11 cellular contexts compared by ENCODE assay signal in genomic region chr2:110149330-110150220, GRCh38. TPM values are rescaled to one million over a fixed set of nuclear protein-coding genes. Genes with fewer than 3 reads are reported as not detected.
DNase-seq lines count a peak whose midpoint lies in the region; ATAC-seq, FAIRE-seq and TF ChIP-seq lines count a peak whose summit lies in the region.
"Had no signal": no experiment of that assay in that cellular context is flagged by ENCODE, and none has a peak within 500 bp of the region (broad histone marks: within the 10 kb centered on the region; RNA-seq: fewer than 3 reads in every experiment).

No MANE protein-coding gene starts in this region.

- no peaks in the 10 kb centered on the region for H3K9me2 ChIP-seq in PC-9 (ENCODE audit: insufficient read depth)

- POLR2A ChIA-PET in PC-9 (lab: Charles Lee; ENCODE audit: unreplicated experiment) (no interaction called here), endothelial cell of umbilical vein (lab: Charles Lee) (interaction anchor here (0.6 to 1.1 kb wide), 2 partner anchors 33 to 44 kb away, joined by 3 to 5 read pairs; no protein-coding TSS in a partner anchor)

- BruUV-seq in PC-9 (replicated peaks; lab: Mats Ljungman, UMichigan) (TSS peak; percentile 89), endothelial cell of umbilical vein (replicated peaks; lab: Mats Ljungman, UMichigan) (TSS peak; percentile 75)

- H3K9me1 ChIP-seq in endothelial cell of umbilical vein (replicated peaks; ENCODE audit: control insufficient read depth, extremely low read depth, insufficient read depth, low read length), result no peaks in the 10 kb centered on the region

- TF ChIP-seq CTCF in PC-9 (conservative IDR thresholded peaks at IDR 0.05) (no peak), endothelial cell of umbilical vein (IDR thresholded peaks at IDR 0.05; ENCODE audit: extremely low read depth in 1 of 2, insufficient read depth in 1 of 2, low read depth in 1 of 2, low read length in 2 of 2) (no peak), coronary artery (IDR thresholded peaks at IDR 0.05) (no peak)

- no peaks in the 10 kb centered on the region for H3K79me2 ChIP-seq in PC-9 (ENCODE audit: low read depth)
- H3K79me2 ChIP-seq in endothelial cell of umbilical vein (ENCODE audit: control insufficient read depth, insufficient read depth, low read length), result no peaks in the 10 kb centered on the region

- H3F3A ChIP-seq in PC-9 (ENCODE audit: insufficient read depth, low read depth), result peaks cover 22% of the 10 kb centered on the region

- CTCF ChIA-PET in PC-9 (lab: Charles Lee), result interaction anchor here (0.6 kb wide), 1 partner anchor 459 kb away, joined by 12 read pairs; no protein-coding TSS in a partner anchor
- CTCF ChIA-PET in endothelial cell of umbilical vein (lab: Charles Lee), result interaction anchor here (0.7 to 1.7 kb wide), 3 partner anchors 18 to 33 kb away, joined by 3 to 10 read pairs (median 4); partner anchors contain the start of gene MALL

- dilution Hi-C loops in endothelial cell of umbilical vein (cut with MboI; ENCODE audit: extremely low pct_ligation_motif_present, low sequenced_read_pairs), result no loop called here

- H3K27me3 ChIP-seq in PC-9 (ENCODE audit: insufficient read depth, low read depth) (no peaks in the 10 kb centered on the region), endothelial cell of umbilical vein (ENCODE audit: control insufficient read depth in 2 of 2, insufficient read depth in 2 of 2, low read length in 2 of 2) (no peaks in the 10 kb centered on the region)
- H3K27me3 ChIP-seq: ovary had no signal

- H3K9ac ChIP-seq in endothelial cell of umbilical vein (replicated peaks; ENCODE audit: extremely low read depth, insufficient read depth, low read length), result peak overlapping the region; percentile 83

- H4K20me1 ChIP-seq in PC-9 (ENCODE audit: insufficient read depth) (no peaks in the 10 kb centered on the region), endothelial cell of umbilical vein (replicated peaks; ENCODE audit: control insufficient read depth, extremely low read depth, insufficient read depth, low read length) (no peaks in the 10 kb centered on the region)

- TF ChIP-seq POLR2A in endothelial cell of umbilical vein (IDR thresholded peaks at IDR 0.05; ENCODE audit: low read depth, low read length), result peak; percentile 58

- H3K4me3 ChIP-seq in PC-9 (peak overlapping the region; percentile 14; the same call in 1 of the 2 replicates), endothelial cell of umbilical vein (replicated peaks in 1 of 3; ENCODE audit: insufficient read depth in 1 of 3, low read depth in 1 of 3, low read length in 3 of 3) (peak overlapping the region in 1 of 3 experiments; percentile 8), coronary artery (no peak overlapping the region)
- H3K4me3 ChIP-seq: ovary had no signal

- H3K27ac ChIP-seq in PC-9 (peak overlapping the region; percentile 95), endothelial cell of umbilical vein (ENCODE audit: insufficient read depth, low read depth, low read length) (peak overlapping the region; percentile 91), coronary artery (peak overlapping the region in 1 of 2 donors; percentile 4)
- H3K27ac ChIP-seq: ovary had no signal

- DNase-seq in GM03348 (ENCODE audit: low spot score) (peak; percentile 33), PC-9 (peak; percentile 34 to 92), endothelial cell of umbilical vein (ENCODE audit: low read depth, low spot score) (peak; percentile 95), pulmonary artery endothelial cell (ENCODE audit: low read depth, low spot score) (peak; percentile 86), coronary artery (ENCODE audit: low spot score) (no peak), NCI-H1092 treated with DMSO at 0.1 percent for 48 hours (lab: John Stamatoyannopoulos, UW) (no peak)
- DNase-seq: GDM1, Karpas-422, NCI-H748 treated with DMSO at 0.1 percent for 48 hours, ovary had no signal

- H3K36me3 ChIP-seq in PC-9 (ENCODE audit: low read depth), result no peaks in the 10 kb centered on the region
- H3K36me3 ChIP-seq in endothelial cell of umbilical vein (ENCODE audit: control insufficient read depth in 2 of 2, extremely low read depth in 1 of 2, insufficient read depth in 2 of 2, low read length in 2 of 2), result no peaks in the 10 kb centered on the region
- H3K36me3 ChIP-seq: ovary had no signal

- peak overlapping the region; percentile 71 for H3K4me2 ChIP-seq in PC-9
- peak overlapping the region; percentile 95 for H3K4me2 ChIP-seq in endothelial cell of umbilical vein (ENCODE audit: insufficient read depth, low read length)

- peak; percentile 70 for FAIRE-seq in endothelial cell of umbilical vein (lab: Jason Lieb, UNC)

- no peak for ATAC-seq in GM21367 (IDR thresholded peaks at IDR 0.05; ENCODE audit: unreplicated experiment)

- H2AFZ ChIP-seq in PC-9 (peak overlapping the region; percentile 63), endothelial cell of umbilical vein (ENCODE audit: low read depth, low read length) (no peak overlapping the region)

- H3K4me1 ChIP-seq in PC-9 (replicated peaks; ENCODE audit: insufficient read depth), result peaks cover 24% of the 10 kb centered on the region
- peaks cover 42% of the 10 kb centered on the region for H3K4me1 ChIP-seq in endothelial cell of umbilical vein (ENCODE audit: control insufficient read depth, extremely low read depth, insufficient read depth, low read length)

- H3K9me3 ChIP-seq in PC-9 (ENCODE audit: insufficient read depth, low read depth) (peaks cover 9% of the 10 kb centered on the region), endothelial cell of umbilical vein (replicated peaks; ENCODE audit: control insufficient read depth, insufficient read depth, low read length) (no peaks in the 10 kb centered on the region)

- intact Hi-C loops in PC-9 (cut with micrococcal nuclease; ENCODE audit: unreplicated experiment), result loop anchor here (1.0 to 2.0 kb wide), 2 partner anchors 35 to 48 kb away; partner anchors contain the start of gene MALL
- intact Hi-C loops in endothelial cell of umbilical vein (cut with micrococcal nuclease), result loop anchor here (1.0 kb wide), 2 partner anchors 33 to 48 kb away; no protein-coding TSS in a partner anchor

TF ChIP-seq in endothelial cell of umbilical vein, 7 proteins besides CTCF, POLR2A, EP300 and RAD21:
- peak; percentile 99 for TF ChIP-seq GATA2 (IDR thresholded peaks at IDR 0.05; ENCODE audit: insufficient read depth, insufficient read length, low read depth, low read length)
- no peak for TF ChIP-seq MAX (IDR thresholded peaks at IDR 0.05; ENCODE audit: insufficient read depth, insufficient read length)
- no peak for TF ChIP-seq MYC (IDR thresholded peaks at IDR 0.05; ENCODE audit: low read depth, low read length)
- peak; percentile 99 for TF ChIP-seq JUN (IDR thresholded peaks at IDR 0.05; ENCODE audit: borderline replicate concordance, insufficient read depth, insufficient read length, low read depth)
- TF ChIP-seq POLR2AphosphoS5 (IDR thresholded peaks at IDR 0.05; ENCODE audit: insufficient read depth, low read depth, low read length), result peak; percentile 85
- TF ChIP-seq FOS (IDR thresholded peaks at IDR 0.05; ENCODE audit: borderline replicate concordance, insufficient read depth, low read length), result peak; percentile 99
TF ChIP-seq in endothelial cell of umbilical vein: peak in this region for 4.

RNA-seq across cellular contexts. Expression of gene MALL, which starts 34.0 kb away (rescaled TPM):
- 28.1 and 32.4 TPM in 2 replicates for total RNA-seq in PC-9 (2021)
- total RNA-seq in endothelial cell of umbilical vein, result 104 and 114 TPM in 2 replicates
- 26.3 and 31.5 TPM in 2 replicates for polyA plus RNA-seq in endothelial cell of umbilical vein
- polyA plus RNA-seq in endothelial cell of umbilical vein (2011; cell fraction: cytosol; rRNA removed), result 28.8 and 29.6 TPM in 2 replicates
- 11.2 and 12.9 TPM in 2 replicates for polyA plus RNA-seq in endothelial cell of umbilical vein (2011; cell fraction: nucleus; rRNA removed)
- 34.5 and 67.0 TPM in 2 replicates for polyA plus RNA-seq in endothelial cell of umbilical vein (2012)
- 23.2 and 26.4 TPM in 2 replicates for polyA minus RNA-seq in endothelial cell of umbilical vein
- not detected for polyA minus RNA-seq in endothelial cell of umbilical vein (2011; cell fraction: cytosol; rRNA and poly(A)+ RNA removed)
- polyA minus RNA-seq in endothelial cell of umbilical vein (2011; cell fraction: nucleus; rRNA and poly(A)+ RNA removed), result 6.7 and 7.4 TPM in 2 replicates
- total RNA-seq in pulmonary artery endothelial cell, result 71.4 and 72.2 TPM in 2 replicates

RNA-seq across cellular contexts. Expression of gene NPHP1, which starts 55.2 kb away (rescaled TPM):
- total RNA-seq in PC-9 (2021) (12.2 and 13.7 TPM in 2 replicates), endothelial cell of umbilical vein (5.9 and 6.1 TPM in 2 replicates), pulmonary artery endothelial cell (2.7 and 4.8 TPM in 2 replicates)
- polyA plus RNA-seq in endothelial cell of umbilical vein, result 2.0 and 2.3 TPM in 2 replicates
- 4.4 and 4.6 TPM in 2 replicates for polyA plus RNA-seq in endothelial cell of umbilical vein (2011; cell fraction: cytosol; rRNA removed)
- 8.6 and 9.3 TPM in 2 replicates for polyA plus RNA-seq in endothelial cell of umbilical vein (2011; cell fraction: nucleus; rRNA removed)
- 6.6 and 7.3 TPM in 2 replicates for polyA plus RNA-seq in endothelial cell of umbilical vein (2012)
- polyA minus RNA-seq in endothelial cell of umbilical vein, result 1.0 and 2.9 TPM in 2 replicates
- 1.1 TPM for polyA minus RNA-seq in endothelial cell of umbilical vein (2011; cell fraction: cytosol; rRNA and poly(A)+ RNA removed)
- 3.5 and 4.4 TPM in 2 replicates for polyA minus RNA-seq in endothelial cell of umbilical vein (2011; cell fraction: nucleus; rRNA and poly(A)+ RNA removed)

Comparison
In these comparisons a context has a peak if more than half of its experiments do, and no peak if none do; other contexts are left out.
1. DNase-seq: peak in GM03348 (single experiment), PC-9 (2 of 2), endothelial cell of umbilical vein (single experiment) and pulmonary artery endothelial cell (single experiment); none in coronary artery (single experiment) and NCI-H1092 treated with DMSO at 0.1 percent for 48 hours (single experiment).